Comparison of ENCODE assay signal across 28 cellular contexts in the genomic region with DNA sequence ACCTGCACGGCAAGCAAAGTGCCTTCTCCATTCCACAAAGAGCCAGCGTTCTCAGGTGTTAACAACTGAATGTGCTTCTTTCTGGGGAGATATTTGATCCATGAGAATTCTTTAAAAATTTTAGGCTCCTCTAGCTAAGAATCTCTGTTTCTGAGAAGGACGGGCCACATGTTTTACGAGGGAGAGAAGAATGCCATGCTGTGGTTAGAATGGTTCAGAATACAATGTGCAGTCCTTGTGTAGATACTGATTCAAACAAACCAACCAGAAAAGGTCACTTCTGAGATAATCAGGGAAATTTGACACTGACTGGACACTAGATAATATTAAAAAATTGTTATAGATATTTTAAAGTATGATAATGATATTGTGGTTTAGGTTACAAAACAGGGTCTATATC. TPM values are rescaled to one million over a fixed set of nuclear protein-coding genes. Genes with fewer than 3 reads are reported as not detected.
"Had no signal": no experiment of that assay in that cellular context is flagged by ENCODE, and none has a peak within 500 bp of the region (broad histone marks: within the 10 kb centered on the region; RNA-seq: fewer than 3 reads in every experiment).

No MANE protein-coding gene starts in this region.

- H3K9me3 ChIP-seq: colonic mucosa, gastroesophageal sphincter, heart left ventricle, left lung, neutrophil, pancreas, prostate gland, right atrium auricular region, spleen, thoracic aorta, tibial nerve, upper lobe of left lung had no signal

- DNase-seq: colonic mucosa; effector CD8-positive, alpha-beta T cell; endodermal cell; foreskin fibroblast; heart left ventricle; left cardiac atrium; left lung; mammary epithelial cell; mesendoderm; midbrain; natural killer cell; pancreas; spleen; stimulated activated CD4-positive, alpha-beta T cell treated with anti-CD3 and anti-CD28 coated beads, Interleukin-4, amount 100 ng/mL, for 4 hours; stimulated activated naive CD8-positive, alpha-beta T cell treated with anti-CD3 and anti-CD28 coated beads, Interleukin-15, Interleukin-2, amounts not matched to agents 100 U/mL and 50 U/mL, for 24 hours; upper lobe of left lung had no signal

- H3K4me3 ChIP-seq: colonic mucosa, gastroesophageal sphincter, heart left ventricle, hepatocyte, left lung, pancreas, prostate gland, right atrium auricular region, skin epidermis, spleen, thoracic aorta, tibial nerve, upper lobe of left lung had no signal

- H3K4me1 ChIP-seq: colonic mucosa, heart left ventricle, left lung, prostate gland, right atrium auricular region, spleen had no signal

- FAIRE-seq: islet of Langerhans, pancreas, urothelium cell line had no signal

- H3K27me3 ChIP-seq: colonic mucosa, gastroesophageal sphincter, heart left ventricle, hepatocyte, left lung, neutrophil, pancreas, right atrium auricular region, spleen, tibial nerve, upper lobe of left lung had no signal

- H3K36me3 ChIP-seq: colonic mucosa, gastroesophageal sphincter, heart left ventricle, left lung, neutrophil, pancreas, prostate gland, right atrium auricular region, spleen, thoracic aorta, tibial nerve, upper lobe of left lung had no signal

- H3K27ac ChIP-seq: colonic mucosa, epithelial cell of prostate, hepatocyte, left lung, neutrophil, pancreas, prostate gland, right atrium auricular region, skin epidermis, spleen, upper lobe of left lung had no signal

RNA-seq across cellular contexts. Expression of a gene that starts 23.8 kb away (rescaled TPM):
- total RNA-seq: natural killer cell had no signal
- polyA plus RNA-seq: neural cell had no signal
